ENCODE assay signal across 22 cellular contexts in the genomic region with DNA sequence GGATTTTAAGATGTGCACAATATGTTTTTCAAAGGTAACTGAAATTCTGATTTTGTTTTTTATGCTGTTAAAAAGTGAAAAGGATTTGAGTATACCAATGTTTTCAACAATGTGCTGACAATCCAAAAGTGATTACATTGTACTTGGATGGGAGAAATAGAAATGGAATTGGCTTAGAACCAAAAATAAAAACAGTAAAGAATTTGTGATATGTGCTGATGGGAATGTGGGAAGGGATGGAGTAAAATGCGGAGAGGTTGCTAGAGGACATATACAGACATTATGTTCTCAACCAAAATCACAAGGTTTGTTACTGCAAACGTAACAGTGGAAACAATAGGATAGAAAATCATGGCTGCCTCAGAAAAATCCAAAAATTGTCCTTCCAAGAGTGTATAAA.
"Had no signal": no experiment of that assay in that cellular context is flagged by ENCODE, and none has a peak within 500 bp of the region (broad histone marks: within the 10 kb centered on the region; RNA-seq: fewer than 3 reads in every experiment).

No MANE protein-coding gene starts in this region.

- H3K4me3 ChIP-seq: colonic mucosa, esophagus squamous epithelium, gastrocnemius medialis, hepatocyte, left lung, lower lobe of right lung, mucosa of descending colon had no signal

- H3K36me3 ChIP-seq: colonic mucosa, esophagus squamous epithelium, gastrocnemius medialis, left lung, lower lobe of right lung had no signal

- H3K9me3 ChIP-seq: colonic mucosa, esophagus squamous epithelium, gastrocnemius medialis, lower lobe of right lung, mucosa of descending colon had no signal

- ATAC-seq: effector memory CD8-positive, alpha-beta T cell; esophagus mucosa; gastrocnemius medialis; left cardiac atrium; left lung; lower lobe of right lung; mucosa of descending colon had no signal

- H3K4me1 ChIP-seq: colonic mucosa, esophagus squamous epithelium, gastrocnemius medialis, left lung, lower lobe of right lung had no signal

- H3K27me3 ChIP-seq: colonic mucosa, esophagus squamous epithelium, gastrocnemius medialis, hepatocyte, left lung had no signal

- H3K27ac ChIP-seq: colonic mucosa, epithelial cell of prostate, esophagus squamous epithelium, gastrocnemius medialis, hepatocyte, left lung, lower lobe of right lung had no signal

- DNase-seq: colonic mucosa; cortex of kidney; effector CD8-positive, alpha-beta T cell; effector memory CD8-positive, alpha-beta T cell; endodermal cell; erythroblast; esophagus squamous epithelium; foreskin fibroblast; foreskin melanocyte; gastrocnemius medialis; glutamatergic neuron; head of caudate nucleus; hypothalamus; immature natural killer cell; left cardiac atrium; left lung; lower lobe of right lung; mesenchymal stem cell; mucosa of descending colon had no signal
